ENCODE assay signal across 29 cellular contexts in genomic region chr16:54458923-54459322, GRCh38.
"Had no signal": no experiment of that assay in that cellular context is flagged by ENCODE, and none has a peak within 500 bp of the region (broad histone marks: within the 10 kb centered on the region; RNA-seq: fewer than 3 reads in every experiment).

No MANE protein-coding gene starts in this region.

- H3K27ac ChIP-seq: neutrophil, ovary, parathyroid adenoma, psoas muscle, skin epidermis, spleen, suprapubic skin, testis, tibial artery, transverse colon, upper lobe of right lung, uterus had no signal

- H3K4me1 ChIP-seq: parathyroid adenoma, spleen, testis, tibial artery, upper lobe of right lung, uterus had no signal

- H3K36me3 ChIP-seq: neutrophil, ovary, spleen, suprapubic skin, tibial artery, transverse colon, upper lobe of right lung, uterus had no signal

- DNase-seq: naive thymus-derived CD4-positive, alpha-beta T cell; natural killer cell; nucleus accumbens; ovary; posterior cingulate gyrus; psoas muscle; right cardiac atrium; spleen; stimulated activated CD4-positive, alpha-beta T cell treated with anti-CD3 and anti-CD28 coated beads, Interleukin-12 subunit alpha, Interleukin-12 subunit beta, amount 100 ng/mL, for 4 hours; stimulated activated CD4-positive, alpha-beta T cell treated with anti-CD3 and anti-CD28 coated beads, Interleukin-1b, Interleukin-23, amount 100 ng/mL, for 48 hours; stimulated activated CD4-positive, alpha-beta T cell treated with anti-CD3 and anti-CD28 coated beads, Interleukin-4, amount 100 ng/mL, for 1 hour; stimulated activated CD4-positive, alpha-beta T cell treated with anti-CD3 and anti-CD28 coated beads, Interleukin-4, amount 100 ng/mL, for 4 hours; stimulated activated CD8-positive, alpha-beta memory T cell treated with anti-CD3 and anti-CD28 coated beads, Interleukin-4, amount 100 ng/mL, for 48 hours; stimulated activated naive CD4-positive, alpha-beta T cell; stimulated activated naive CD8-positive, alpha-beta T cell treated with anti-CD3 and anti-CD28 coated beads, Interleukin-15, amount 100 ng/mL, for 72 hours; stimulated activated naive CD8-positive, alpha-beta T cell treated with anti-CD3 and anti-CD28 coated beads, Interleukin-15, Interleukin-2, amounts not matched to agents 100 U/mL and 50 U/mL, for 24 hours; substantia nigra; testis; tibial artery; transverse colon; upper lobe of right lung; uterus had no signal

- H2AFZ ChIP-seq: parathyroid adenoma had no signal

- H3K9me3 ChIP-seq: neutrophil, ovary, psoas muscle, suprapubic skin, testis, transverse colon, upper lobe of right lung, uterus had no signal

- H3K9ac ChIP-seq: parathyroid adenoma had no signal

- H3K27me3 ChIP-seq: ovary, suprapubic skin, testis, upper lobe of right lung had no signal

- H3K4me2 ChIP-seq: smooth muscle cell had no signal

- H3K79me2 ChIP-seq: parathyroid adenoma had no signal

- ATAC-seq: naive thymus-derived CD4-positive, alpha-beta T cell; natural killer cell; psoas muscle; right cardiac atrium; sciatic nerve; stimulated activated memory B cell treated with anti-CD40 and anti-IgM and Interleukin-4, amounts not matched to agents 10 μg/mL and 1 μg/mL and 100 μg/mL, for 72 hours; stimulated activated naive CD8-positive, alpha-beta T cell treated with anti-CD3 and anti-CD28 coated beads, Interleukin-15, amount 100 ng/mL, for 72 hours; stimulated activated naive CD8-positive, alpha-beta T cell treated with anti-CD3 and anti-CD28 coated beads, Interleukin-15, Interleukin-2, amounts not matched to agents 100 U/mL and 50 U/mL, for 24 hours; upper lobe of right lung had no signal

- H3K4me3 ChIP-seq: ovary, psoas muscle, skin epidermis, smooth muscle cell, spleen, suprapubic skin, testis, tibial artery, transverse colon, upper lobe of right lung, uterus had no signal
